In the genomic region with DNA sequence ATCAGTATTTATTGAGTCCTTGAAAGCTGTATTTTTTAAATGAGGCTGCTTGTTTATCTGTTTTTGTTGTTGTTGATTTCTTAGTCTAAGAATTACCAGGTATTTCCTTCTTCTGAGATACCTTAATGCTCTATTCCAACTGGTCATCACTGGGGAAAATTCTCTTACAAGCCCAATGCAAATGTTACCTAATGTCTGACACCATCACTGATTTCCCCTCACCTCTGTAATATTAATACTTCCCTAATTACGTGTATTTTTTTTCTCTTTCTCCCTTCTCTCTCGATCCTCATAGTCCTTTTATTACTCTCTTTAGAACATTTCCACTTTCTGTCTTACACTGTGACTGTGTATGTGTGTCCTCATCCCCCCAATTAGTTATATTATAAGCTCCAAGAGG, we compare ENCODE assay signal across 10 cellular contexts. TPM values are rescaled to one million over a fixed set of nuclear protein-coding genes. Genes with fewer than 3 reads are reported as not detected.
A peak's percentile ranks its signal among the peaks of the same experiment; 100 is the strongest.
DNase-seq lines count a peak whose midpoint lies in the region; ATAC-seq and TF ChIP-seq lines count a peak whose summit lies in the region.
"Had no signal": no experiment of that assay in that cellular context is flagged by ENCODE, and none has a peak within 500 bp of the region (broad histone marks: within the 10 kb centered on the region; RNA-seq: fewer than 3 reads in every experiment).

No MANE protein-coding gene starts in this region.

- H3K4me1 Mint-ChIP-seq in MCF 10A (ENCODE audit: insufficient read depth, unreplicated experiment) = peaks cover 28% of the 10 kb centered on the region

- H3K27me3 Mint-ChIP-seq in MCF 10A (ENCODE audit: insufficient read depth, unreplicated experiment) = no peaks in the 10 kb centered on the region

- peaks cover 38% of the 10 kb centered on the region for H3K4me1 ChIP-seq in osteoblast (ENCODE audit: insufficient read depth, low read length)

- no peak overlapping the region for H2AFZ ChIP-seq in osteoblast (ENCODE audit: low read length)

- DNase-seq in Daoy (ENCODE audit: low read depth) (peak; percentile 45), MCF 10A (ENCODE audit: unreplicated experiment) (no peak), osteoblast (ENCODE audit: insufficient read length, low spot score, missing footprints) (no peak), NCI-H1417 treated with DMSO at 0.1 percent for 48 hours (lab: John Stamatoyannopoulos, UW) (no peak)
- DNase-seq: NCI-H2171, WERI-Rb-1 had no signal

- BruUV-seq in MCF 10A (replicated peaks; lab: Mats Ljungman, UMichigan) = TSS peak; percentile 79

- H3K4me2 ChIP-seq in osteoblast (ENCODE audit: insufficient read depth, low read length) = peak overlapping the region; percentile 87

- no peaks in the 10 kb centered on the region for H3K36me3 Mint-ChIP-seq in MCF 10A (ENCODE audit: insufficient read depth, unreplicated experiment)

- H3K9me3 ChIP-seq in osteoblast (ENCODE audit: low read depth, low read length) = no peaks in the 10 kb centered on the region

- peak overlapping the region; percentile 100 for H3K27ac Mint-ChIP-seq in MCF 10A (ENCODE audit: low read depth, unreplicated experiment)

- ATAC-seq in HG02642 (IDR thresholded peaks at IDR 0.05; ENCODE audit: poor library complexity, unreplicated experiment) = peak; percentile 24
- no peak for ATAC-seq in GM21381 (IDR thresholded peaks at IDR 0.05; ENCODE audit: unreplicated experiment)
- no peak for ATAC-seq in HG03354 (IDR thresholded peaks at IDR 0.05; ENCODE audit: poor library complexity, severe bottlenecking, unreplicated experiment)
- no peak for ATAC-seq in HG02981 (IDR thresholded peaks at IDR 0.05; ENCODE audit: unreplicated experiment)

- H3K4me3 Mint-ChIP-seq in MCF 10A (ENCODE audit: unreplicated experiment) = peak overlapping the region; percentile 71

- CTCF ChIA-PET in MCF 10A (lab: Yijun Ruan, JAX) = interaction anchor here (1.1 to 1.7 kb wide), 4 partner anchors 11 to 157 kb away, joined by 3 to 8 read pairs (median 6); no protein-coding TSS in a partner anchor

- H3K36me3 ChIP-seq in osteoblast (ENCODE audit: insufficient read depth, low read length) = no peaks in the 10 kb centered on the region
- H3K36me3 ChIP-seq: WERI-Rb-1 had no signal

- H3K79me2 ChIP-seq in osteoblast (ENCODE audit: insufficient read depth, low read length) = peaks cover 37% of the 10 kb centered on the region

- H3K27me3 ChIP-seq in osteoblast (ENCODE audit: insufficient read depth, low read length) = no peaks in the 10 kb centered on the region

- peak overlapping the region; percentile 66 for H3K4me3 ChIP-seq in osteoblast (ENCODE audit: insufficient read depth, low read length)

- TF ChIP-seq CTCF in MCF 10A (IDR thresholded peaks at IDR 0.05; ENCODE audit: unreplicated experiment) (no peak), osteoblast (IDR thresholded peaks at IDR 0.05; ENCODE audit: extremely low read depth, low read depth, low read length) (no peak)

- H4K20me1 ChIP-seq in osteoblast (ENCODE audit: insufficient read depth, low read length) = no peaks in the 10 kb centered on the region

- intact Hi-C loops in MCF 10A (cut with micrococcal nuclease) = loop anchor here (2.0 to 5.0 kb wide), 2 partner anchors 63 to 157 kb away; no protein-coding TSS in a partner anchor

- POLR2A ChIA-PET in MCF 10A (lab: Yijun Ruan, JAX) = interaction anchor here (0.6 to 3.1 kb wide), 33 partner anchors 9 to 1006 kb away, joined by 3 to 36 read pairs (median 4); a partner anchor contains a TSS

- H3K9me3 Mint-ChIP-seq in MCF 10A (ENCODE audit: unreplicated experiment) = no peaks in the 10 kb centered on the region

- peak overlapping the region; percentile 99 for H3K27ac ChIP-seq in osteoblast (ENCODE audit: low read depth, low read length)
- H3K27ac ChIP-seq: WERI-Rb-1 had no signal

RNA-seq across cellular contexts. Expression of a gene that starts 13.9 kb away (rescaled TPM):
- 22.6 and 22.7 TPM in 2 replicates for total RNA-seq in Daoy (2014; rRNA removed; shearing (Covaris generic))
- total RNA-seq in MCF 10A (2022) = 11.3 and 26.0 TPM in 2 replicates
- 11.2 and 21.7 TPM in 2 replicates for total RNA-seq in osteoblast
